Comparison of ENCODE assay signal across 20 cellular contexts in genomic region chr9:26369096-26369495, GRCh38.
DNase-seq lines count a peak whose midpoint lies in the region; ATAC-seq and TF ChIP-seq lines count a peak whose summit lies in the region.
"Had no signal": no experiment of that assay in that cellular context is flagged by ENCODE, and none has a peak within 500 bp of the region (broad histone marks: within the 10 kb centered on the region; RNA-seq: fewer than 3 reads in every experiment).

No MANE protein-coding gene starts in this region.

- H3K9me2 ChIP-seq in MM.1S (replicated peaks; ENCODE audit: insufficient read depth, low read length) = no peaks in the 10 kb centered on the region

- H3K4me1 Mint-ChIP-seq in osteocyte (ENCODE audit: unreplicated experiment) = peaks cover 8% of the 10 kb centered on the region

- H3K27ac ChIP-seq in MM.1S (ENCODE audit: low read length) = no peak overlapping the region
- H3K27ac ChIP-seq: C4-2B, PC-9, SJSA1 had no signal

- no peaks in the 10 kb centered on the region for H4K20me1 ChIP-seq in MM.1S (ENCODE audit: insufficient read depth, low read length)

- peaks cover 4% of the 10 kb centered on the region for H3K9me3 Mint-ChIP-seq in osteocyte (ENCODE audit: unreplicated experiment)

- H3K9ac ChIP-seq in MM.1S (ENCODE audit: low read length) = no peak overlapping the region

- no peaks in the 10 kb centered on the region for H3K79me2 ChIP-seq in MM.1S (ENCODE audit: low read length)

- no peaks in the 10 kb centered on the region; the same call in 1 of the 2 replicates for H3F3A ChIP-seq in MM.1S (ENCODE audit: insufficient read depth, low read length)

- TF ChIP-seq CTCF in MM.1S (IDR thresholded peaks at IDR 0.05; ENCODE audit: low read length) = no peak
- TF ChIP-seq CTCF in osteocyte (IDR thresholded peaks at IDR 0.05) = no peak

- ATAC-seq in GM18867 (IDR thresholded peaks at IDR 0.05; ENCODE audit: unreplicated experiment) = peak; percentile 68
- ATAC-seq in HG02759 (IDR thresholded peaks at IDR 0.05; ENCODE audit: unreplicated experiment) = no peak
- ATAC-seq in HG02970 (IDR thresholded peaks at IDR 0.05; ENCODE audit: low FRiP score, unreplicated experiment) = no peak
- no peak for ATAC-seq in HG02885 (IDR thresholded peaks at IDR 0.05; ENCODE audit: poor library complexity, unreplicated experiment)

- peaks cover 41% of the 10 kb centered on the region for H3K27me3 Mint-ChIP-seq in osteocyte (ENCODE audit: unreplicated experiment)

- no peak overlapping the region for H2AFZ ChIP-seq in MM.1S (ENCODE audit: low read length)
- H2AFZ ChIP-seq: PC-9 had no signal

- no peak overlapping the region for H3K4me2 ChIP-seq in MM.1S (ENCODE audit: low read depth, low read length)
- H3K4me2 ChIP-seq: PC-9 had no signal

- peaks cover 13% of the 10 kb centered on the region; the same call in 1 of the 2 replicates for H3K4me1 ChIP-seq in MM.1S (ENCODE audit: low read length)
- H3K4me1 ChIP-seq: SJSA1 had no signal

- no peak overlapping the region for H3K4me3 ChIP-seq in MM.1S (ENCODE audit: low read length)
- H3K4me3 ChIP-seq: PC-9, SJSA1 had no signal

- H3K27me3 ChIP-seq in MM.1S (replicated peaks; ENCODE audit: insufficient read depth, low read length) = no peaks in the 10 kb centered on the region
- H3K27me3 ChIP-seq: SJSA1 had no signal

- H3K9me3 ChIP-seq in MM.1S (replicated peaks; ENCODE audit: insufficient read depth, low read length) = no peaks in the 10 kb centered on the region
- H3K9me3 ChIP-seq: SJSA1 had no signal

- H3K27ac Mint-ChIP-seq in osteocyte (ENCODE audit: unreplicated experiment) = peak overlapping the region; percentile 58

- no peaks in the 10 kb centered on the region for H3K36me3 ChIP-seq in MM.1S (replicated peaks; ENCODE audit: insufficient read depth, low read length)
- H3K36me3 ChIP-seq: SJSA1 had no signal

- DNase-seq in AG20443 (ENCODE audit: low spot score) (peak; percentile 15), MM.1S (peak; percentile 43), osteocyte (ENCODE audit: extremely low spot score, unreplicated experiment) (no peak)
- DNase-seq: DMS 273 treated with DMSO at 0.1 percent for 48 hours, HCEC 1CT, Karpas-422, MV-4-11, NCI-H1417 treated with DMSO at 0.1 percent for 48 hours, NCI-H2029, NCI-H2171 treated with DMSO at 0.1 percent for 48 hours, NCI-H510A, NCI-H774, PC-9, T-helper 2 cell had no signal

- no peak overlapping the region for H3K4me3 Mint-ChIP-seq in osteocyte (ENCODE audit: unreplicated experiment)

- H3K36me3 Mint-ChIP-seq in osteocyte (ENCODE audit: unreplicated experiment) = peaks cover 2% of the 10 kb centered on the region
